In genomic region chr5:177474845-177475562, GRCh38 we compare ENCODE assay signal across 8 cellular contexts. TPM values are rescaled to one million over a fixed set of nuclear protein-coding genes. Genes with fewer than 3 reads are reported as not detected.
DNase-seq lines count a peak whose midpoint lies in the region; ATAC-seq and TF ChIP-seq lines count a peak whose summit lies in the region.
"Had no signal": no experiment of that assay in that cellular context is flagged by ENCODE, and none has a peak within 500 bp of the region (broad histone marks: within the 10 kb centered on the region; RNA-seq: fewer than 3 reads in every experiment).

No MANE protein-coding gene starts in this region.

- H3K36me3 ChIP-seq in brain microvascular endothelial cell (replicated peaks), result peaks cover 21% of the 10 kb centered on the region

- no peaks in the 10 kb centered on the region for H3K9me3 Mint-ChIP-seq in activated CD4-positive, alpha-beta T cell treated with anti-CD3 and anti-CD28 coated beads, Interleukin-2, amount 10 ng/mL, durations not matched to agents 7 days and 5 days
- no peaks in the 10 kb centered on the region for H3K9me3 Mint-ChIP-seq in stimulated activated memory B cell treated with anti-CD40 and anti-IgM and Interleukin-4, amounts not matched to agents 10 μg/mL and 1 μg/mL and 100 μg/mL, for 72 hours

- H3K4me1 Mint-ChIP-seq in activated CD4-positive, alpha-beta T cell treated with anti-CD3 and anti-CD28 coated beads, Interleukin-2, amount 10 ng/mL, durations not matched to agents 7 days and 5 days, result peaks cover 57% of the 10 kb centered on the region
- H3K4me1 Mint-ChIP-seq in stimulated activated memory B cell treated with anti-CD40 and anti-IgM and Interleukin-4, amounts not matched to agents 10 μg/mL and 1 μg/mL and 100 μg/mL, for 72 hours, result peaks cover 47% of the 10 kb centered on the region

- DNase-seq in activated CD4-positive, alpha-beta T cell treated with anti-CD3 and anti-CD28 coated beads, Interleukin-2, amount 10 ng/mL, durations not matched to agents 7 days and 5 days, result no peak
- no peak for DNase-seq in activated CD4-positive, alpha-beta T cell treated with anti-CD3 and anti-CD28 coated beads for 1 hour
- DNase-seq in brain microvascular endothelial cell, result peak; percentile 9
- no peak for DNase-seq in SW480 (ENCODE audit: low spot score)
- DNase-seq: NCI-H1048; stimulated activated naive CD4-positive, alpha-beta T cell treated with Interleukin-2 at 50 U/mL for 16 hours had no signal

- TF ChIP-seq CTCF in brain microvascular endothelial cell (IDR thresholded peaks at IDR 0.05; ENCODE audit: low read depth, low read length, missing control alignments), result no peak

- peak overlapping the region; percentile 58 for H3K27ac Mint-ChIP-seq in activated CD4-positive, alpha-beta T cell treated with anti-CD3 and anti-CD28 coated beads, Interleukin-2, amount 10 ng/mL, durations not matched to agents 7 days and 5 days
- H3K27ac Mint-ChIP-seq in stimulated activated memory B cell treated with anti-CD40 and anti-IgM and Interleukin-4, amounts not matched to agents 10 μg/mL and 1 μg/mL and 100 μg/mL, for 72 hours, result no peak overlapping the region

- peaks cover 13% of the 10 kb centered on the region for H3K27me3 Mint-ChIP-seq in activated CD4-positive, alpha-beta T cell treated with anti-CD3 and anti-CD28 coated beads, Interleukin-2, amount 10 ng/mL, durations not matched to agents 7 days and 5 days
- peaks cover 25% of the 10 kb centered on the region for H3K27me3 Mint-ChIP-seq in stimulated activated memory B cell treated with anti-CD40 and anti-IgM and Interleukin-4, amounts not matched to agents 10 μg/mL and 1 μg/mL and 100 μg/mL, for 72 hours

- in situ Hi-C loops in brain microvascular endothelial cell (cut with HindIII; ENCODE audit: low pct_ligation_motif_present, low sequenced_read_pairs), result no loop called here

- no peak overlapping the region for H3K4me3 ChIP-seq in brain microvascular endothelial cell (ENCODE audit: low read depth, low read length)

- H3K27me3 ChIP-seq in brain microvascular endothelial cell (replicated peaks), result no peaks in the 10 kb centered on the region

- H3K36me3 Mint-ChIP-seq in activated CD4-positive, alpha-beta T cell treated with anti-CD3 and anti-CD28 coated beads, Interleukin-2, amount 10 ng/mL, durations not matched to agents 7 days and 5 days (ENCODE audit: low read depth), result peaks cover 2% of the 10 kb centered on the region
- no peaks in the 10 kb centered on the region for H3K36me3 Mint-ChIP-seq in stimulated activated memory B cell treated with anti-CD40 and anti-IgM and Interleukin-4, amounts not matched to agents 10 μg/mL and 1 μg/mL and 100 μg/mL, for 72 hours

- peak overlapping the region; percentile 8 for H3K4me3 Mint-ChIP-seq in activated CD4-positive, alpha-beta T cell treated with anti-CD3 and anti-CD28 coated beads, Interleukin-2, amount 10 ng/mL, durations not matched to agents 7 days and 5 days
- peak overlapping the region; percentile 73 for H3K4me3 Mint-ChIP-seq in stimulated activated memory B cell treated with anti-CD40 and anti-IgM and Interleukin-4, amounts not matched to agents 10 μg/mL and 1 μg/mL and 100 μg/mL, for 72 hours

- CTCF ChIA-PET in activated CD4-positive, alpha-beta T cell treated with anti-CD3 and anti-CD28 coated beads, Interleukin-2, amount 10 ng/mL, durations not matched to agents 7 days and 5 days (lab: Charles Lee), result interaction anchor here (0.7 to 46.8 kb wide), 6 partner anchors 19 to 66 kb away, joined by 3 to 1643 read pairs (median 3); partner anchors contain the start of genes F12, GRK6, PFN3 and SLC34A1

- H3K27ac ChIP-seq in brain microvascular endothelial cell, result no peak overlapping the region

- no peak for ATAC-seq in stimulated activated memory B cell treated with anti-CD40 and anti-IgM and Interleukin-4, amounts not matched to agents 10 μg/mL and 1 μg/mL and 100 μg/mL, for 72 hours
- no peak for ATAC-seq in GM21390 (IDR thresholded peaks at IDR 0.05; ENCODE audit: unreplicated experiment)

- POLR2A ChIA-PET in activated CD4-positive, alpha-beta T cell treated with anti-CD3 and anti-CD28 coated beads, Interleukin-2, amount 10 ng/mL, durations not matched to agents 7 days and 5 days (lab: Charles Lee), result no interaction called here

RNA-seq across cellular contexts. Expression of gene DBN1, which starts 1.6 kb away (rescaled TPM):
- total RNA-seq in activated CD4-positive, alpha-beta T cell treated with anti-CD3 and anti-CD28 coated beads, Interleukin-2, amount 10 ng/mL, durations not matched to agents 7 days and 5 days, result 1 to 10 TPM; 4.2 to 4.8 TPM

RNA-seq across cellular contexts. Expression of gene PDLIM7, which starts 22.4 kb away (rescaled TPM):
- 10 to 100 TPM; 31.6 to 32.4 TPM for total RNA-seq in activated CD4-positive, alpha-beta T cell treated with anti-CD3 and anti-CD28 coated beads, Interleukin-2, amount 10 ng/mL, durations not matched to agents 7 days and 5 days

RNA-seq across cellular contexts. Expression of gene PRR7, which starts 28.4 kb away (rescaled TPM):
- 1 to 10 TPM; 5.3 to 9.7 TPM for total RNA-seq in activated CD4-positive, alpha-beta T cell treated with anti-CD3 and anti-CD28 coated beads, Interleukin-2, amount 10 ng/mL, durations not matched to agents 7 days and 5 days

RNA-seq across cellular contexts. Expression of gene DOK3, which starts 34.6 kb away (rescaled TPM):
- 1 to 10 TPM; 2.9 to 3.9 TPM for total RNA-seq in activated CD4-positive, alpha-beta T cell treated with anti-CD3 and anti-CD28 coated beads, Interleukin-2, amount 10 ng/mL, durations not matched to agents 7 days and 5 days

RNA-seq across cellular contexts. Expression of gene DDX41, which starts 41.8 kb away (rescaled TPM):
- 100 to 1,000 TPM; 106 to 118 TPM for total RNA-seq in activated CD4-positive, alpha-beta T cell treated with anti-CD3 and anti-CD28 coated beads, Interleukin-2, amount 10 ng/mL, durations not matched to agents 7 days and 5 days
